ENCODE assay signal across 8 cellular contexts in the genomic region with DNA sequence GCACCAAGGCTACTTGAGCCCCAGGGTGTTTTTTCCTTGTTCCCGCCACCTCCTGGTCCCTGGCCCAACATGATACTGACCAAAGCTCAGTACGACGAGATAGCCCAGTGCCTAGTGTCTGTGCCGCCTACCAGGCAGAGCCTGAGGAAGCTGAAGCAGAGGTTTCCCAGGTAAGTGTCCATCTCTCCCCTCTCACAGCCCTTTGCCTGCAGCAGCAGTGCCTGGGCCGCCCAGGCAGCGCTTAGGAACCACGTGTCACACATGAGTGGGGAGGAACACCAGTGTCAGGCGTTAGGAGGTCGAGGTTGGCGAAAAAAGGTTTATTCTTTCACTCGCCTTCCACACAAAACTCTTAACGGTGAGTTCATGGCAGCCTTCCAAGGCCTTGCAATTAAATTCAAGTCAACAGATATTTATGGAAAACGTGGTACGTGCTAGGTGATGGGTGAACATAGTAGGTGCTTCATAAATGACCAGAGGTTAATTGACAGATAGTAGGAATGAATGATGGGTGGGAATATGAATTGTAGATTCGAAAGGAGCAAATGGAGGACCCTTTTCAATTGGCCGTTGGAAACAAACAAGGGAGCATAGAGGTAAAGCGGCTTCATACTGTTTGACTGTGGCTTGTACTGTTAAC. TPM values are rescaled to one million over a fixed set of nuclear protein-coding genes. Genes with fewer than 3 reads are reported as not detected.
A peak's percentile ranks its signal among the peaks of the same experiment; 100 is the strongest.
DNase-seq lines count a peak whose midpoint lies in the region; ATAC-seq lines count a peak whose summit lies in the region.

No MANE protein-coding gene starts in this region.

- H3K27ac ChIP-seq in thymus (ENCODE audit: low read depth): no peak overlapping the region

- H3K9me3 Mint-ChIP-seq in activated CD8-positive, alpha-beta memory T cell treated with anti-CD3 and anti-CD28 coated beads, Interleukin-2, amount 10 ng/mL, durations not matched to agents 7 days and 5 days (ENCODE audit: low read depth): no peaks in the 10 kb centered on the region
- H3K9me3 Mint-ChIP-seq in dendritic cell treated with granulocyte-macrophage colony-stimulating factor and Interleukin-4, amounts not matched to agents 40 ng/mL and 50 ng/mL, for 4 days: no peaks in the 10 kb centered on the region

- peak; percentile 20 for ATAC-seq in activated CD8-positive, alpha-beta memory T cell treated with anti-CD3 and anti-CD28 coated beads, Interleukin-2, amount 10 ng/mL, durations not matched to agents 7 days and 5 days
- ATAC-seq in HG02943 (IDR thresholded peaks at IDR 0.05; ENCODE audit: low read depth, unreplicated experiment): peak; percentile 39

- H3K9me3 ChIP-seq in thymus (ENCODE audit: control insufficient read depth): no peaks in the 10 kb centered on the region

- peak overlapping the region; percentile 91 for H3K27ac Mint-ChIP-seq in activated CD8-positive, alpha-beta memory T cell treated with anti-CD3 and anti-CD28 coated beads, Interleukin-2, amount 10 ng/mL, durations not matched to agents 7 days and 5 days
- H3K27ac Mint-ChIP-seq in dendritic cell treated with granulocyte-macrophage colony-stimulating factor and Interleukin-4, amounts not matched to agents 40 ng/mL and 50 ng/mL, for 4 days: peak overlapping the region; percentile 92

- H3K4me1 Mint-ChIP-seq in activated CD8-positive, alpha-beta memory T cell treated with anti-CD3 and anti-CD28 coated beads, Interleukin-2, amount 10 ng/mL, durations not matched to agents 7 days and 5 days: peaks cover 26% of the 10 kb centered on the region
- peaks cover 7% of the 10 kb centered on the region for H3K4me1 Mint-ChIP-seq in dendritic cell treated with granulocyte-macrophage colony-stimulating factor and Interleukin-4, amounts not matched to agents 40 ng/mL and 50 ng/mL, for 4 days (ENCODE audit: low read depth)

- CTCF ChIA-PET in activated CD8-positive, alpha-beta memory T cell treated with anti-CD3 and anti-CD28 coated beads, Interleukin-2, amount 10 ng/mL, durations not matched to agents 7 days and 5 days (lab: Charles Lee): no interaction called here

- H3K4me1 ChIP-seq in thymus (ENCODE audit: control insufficient read depth, insufficient read depth, low read length): peaks cover 5% of the 10 kb centered on the region

- WGBS in thymus: 58% methylated on average over 17 of the region's 17 CpGs

- H3K4me3 ChIP-seq in thymus (ENCODE audit: low read length): peak overlapping the region; percentile 82

- peaks cover 7% of the 10 kb centered on the region for H3K36me3 Mint-ChIP-seq in activated CD8-positive, alpha-beta memory T cell treated with anti-CD3 and anti-CD28 coated beads, Interleukin-2, amount 10 ng/mL, durations not matched to agents 7 days and 5 days
- H3K36me3 Mint-ChIP-seq in dendritic cell treated with granulocyte-macrophage colony-stimulating factor and Interleukin-4, amounts not matched to agents 40 ng/mL and 50 ng/mL, for 4 days (ENCODE audit: low read depth): no peaks in the 10 kb centered on the region

- H3K4me3 Mint-ChIP-seq in activated CD8-positive, alpha-beta memory T cell treated with anti-CD3 and anti-CD28 coated beads, Interleukin-2, amount 10 ng/mL, durations not matched to agents 7 days and 5 days: peak overlapping the region; percentile 76
- H3K4me3 Mint-ChIP-seq in dendritic cell treated with granulocyte-macrophage colony-stimulating factor and Interleukin-4, amounts not matched to agents 40 ng/mL and 50 ng/mL, for 4 days: peak overlapping the region; percentile 78

- no peaks in the 10 kb centered on the region for H3K27me3 ChIP-seq in thymus (ENCODE audit: control insufficient read depth, insufficient read depth)

- H3K27me3 Mint-ChIP-seq in activated CD8-positive, alpha-beta memory T cell treated with anti-CD3 and anti-CD28 coated beads, Interleukin-2, amount 10 ng/mL, durations not matched to agents 7 days and 5 days: peaks cover 8% of the 10 kb centered on the region
- H3K27me3 Mint-ChIP-seq in dendritic cell treated with granulocyte-macrophage colony-stimulating factor and Interleukin-4, amounts not matched to agents 40 ng/mL and 50 ng/mL, for 4 days: peaks cover 17% of the 10 kb centered on the region

- intact Hi-C loops in dendritic cell treated with granulocyte-macrophage colony-stimulating factor and Interleukin-4, amounts not matched to agents 40 ng/mL and 50 ng/mL, for 4 days (cut with micrococcal nuclease): loop anchor here (10.0 kb wide), 1 partner anchor 1045 kb away; no protein-coding TSS in a partner anchor

- no peaks in the 10 kb centered on the region for H3K36me3 ChIP-seq in thymus (ENCODE audit: control insufficient read depth, insufficient read depth)

- peak; percentile 53 for DNase-seq in activated CD8-positive, alpha-beta memory T cell treated with anti-CD3 and anti-CD28 coated beads, Interleukin-2, amount 10 ng/mL, durations not matched to agents 7 days and 5 days
- no peak for DNase-seq in activated CD8-positive, alpha-beta memory T cell treated with anti-CD3 and anti-CD28 coated beads for 24 hours
- DNase-seq in SHP77 (lab: John Stamatoyannopoulos, UW) (peak; percentile 43 to 50), midbrain (lab: John Stamatoyannopoulos, UW) (peak; percentile 51)
- no peak for DNase-seq in activated effector memory CD4-positive, alpha-beta T cell treated with Interleukin-2 at 50 U/mL for 16 hours

RNA-seq across cellular contexts. Expression of a gene that starts 0.5 kb away (rescaled TPM):
- 10 to 100 TPM; 11.7 to 14.2 TPM for total RNA-seq in activated CD8-positive, alpha-beta memory T cell treated with anti-CD3 and anti-CD28 coated beads, Interleukin-2, amount 10 ng/mL, durations not matched to agents 7 days and 5 days
- polyA plus RNA-seq in thymus: 7.9 TPM

Comparison
In these comparisons a context has a peak if more than half of its experiments do, and no peak if none do; other contexts are left out.
1. DNase-seq: peak in activated CD8-positive, alpha-beta memory T cell treated with anti-CD3 and anti-CD28 coated beads, Interleukin-2, amount 10 ng/mL, durations not matched to agents 7 days and 5 days (single experiment), SHP77 (2 of 2) and midbrain (single experiment); none in activated CD8-positive, alpha-beta memory T cell treated with anti-CD3 and anti-CD28 coated beads for 24 hours (single experiment) and activated effector memory CD4-positive, alpha-beta T cell treated with Interleukin-2 at 50 U/mL for 16 hours (single experiment).